32 cellular contexts compared by ENCODE assay signal in genomic region chr13:105821337-105821736, GRCh38.
"Had no signal": no experiment of that assay in that cellular context is flagged by ENCODE, and none has a peak within 500 bp of the region (broad histone marks: within the 10 kb centered on the region; RNA-seq: fewer than 3 reads in every experiment).

No MANE protein-coding gene starts in this region.

- H3K4me1 ChIP-seq: adrenal gland, ascending aorta, body of pancreas, breast epithelium had no signal

- ATAC-seq: activated naive CD4-positive, alpha-beta T cell treated with anti-CD3 and anti-CD28 coated beads, Interleukin-2, amount 50 U/mL, for 72 hours; activated naive CD8-positive, alpha-beta T cell treated with anti-CD3 and anti-CD28 coated beads, Interleukin-2, amount 50 U/mL, for 24 hours; activated T-cell treated with anti-CD3 and anti-CD28 coated beads, Interleukin-2, amount 50 U/mL, for 4 hours; activated T-cell treated with anti-CD3 and anti-CD28 coated beads, Interleukin-2, amount 50 U/mL, for 72 hours; activated T-helper 17 cell treated with anti-CD3 and anti-CD28 coated beads, Interleukin-2, amount 50 U/mL, for 72 hours; body of pancreas had no signal

- DNase-seq: activated effector memory CD4-positive, alpha-beta T cell treated with anti-CD3 and anti-CD28 coated beads, Interleukin-2, amount 50 U/mL, for 16 hours; activated effector memory CD4-positive, alpha-beta T cell treated with Interleukin-2 at 50 U/mL for 16 hours; activated gamma-delta T cell; activated gamma-delta T cell treated with Interleukin-2 at 50 U/mL for 16 hours; activated naive CD4-positive, alpha-beta T cell; activated naive CD4-positive, alpha-beta T cell treated with anti-CD3 and anti-CD28 coated beads for 36 hours; activated naive CD4-positive, alpha-beta T cell treated with anti-CD3 and anti-CD28 coated beads, Interleukin-2, amount 10 ng/mL, durations not matched to agents 7 days and 5 days; activated naive CD4-positive, alpha-beta T cell treated with anti-CD3 and anti-CD28 coated beads, Interleukin-2, amount 50 U/mL, for 16 hours; activated naive CD4-positive, alpha-beta T cell treated with Interleukin-2 at 50 U/mL for 16 hours; activated naive CD8-positive, alpha-beta T cell treated with anti-CD3 and anti-CD28 coated beads for 36 hours; activated naive CD8-positive, alpha-beta T cell treated with anti-CD3 and anti-CD28 coated beads, Interleukin-2, amount 10 ng/mL, durations not matched to agents 7 days and 5 days; activated naive CD8-positive, alpha-beta T cell treated with anti-CD3 and anti-CD28 coated beads, Interleukin-2, amount 50 U/mL, for 24 hours; activated T-cell treated with anti-CD3 and anti-CD28 coated beads, Interleukin-2, amount 50 U/mL, for 1 hour; activated T-cell treated with anti-CD3 and anti-CD28 coated beads, Interleukin-2, amount 50 U/mL, for 24 hours; activated T-cell treated with anti-CD3 and anti-CD28 coated beads, Interleukin-2, amount 50 U/mL, for 4 hours; activated T-cell treated with anti-CD3 and anti-CD28 coated beads, Interleukin-2, amount 50 U/mL, for 48 hours; activated T-cell treated with anti-CD3 and anti-CD28 coated beads, Interleukin-2, amount 50 U/mL, for 72 hours; adrenal gland; amniotic stem cell; amygdala; anterior cingulate cortex; aorta; body of pancreas; brain microvascular endothelial cell; caudate nucleus; central memory CD4-positive, alpha-beta T cell; cerebellar nuclear complex had no signal

- H3K27ac ChIP-seq: adrenal gland, ascending aorta, body of pancreas, brain microvascular endothelial cell, breast epithelium, cardiac muscle cell had no signal

- H3K9me3 ChIP-seq: adrenal gland, ascending aorta, body of pancreas, breast epithelium had no signal

- H3K36me3 ChIP-seq: adrenal gland, ascending aorta, brain microvascular endothelial cell, breast epithelium, cardiac muscle cell had no signal

- H3K27me3 ChIP-seq: adrenal gland, ascending aorta, body of pancreas, brain microvascular endothelial cell, breast epithelium, cardiac muscle cell had no signal

- H3K4me3 ChIP-seq: adrenal gland, ascending aorta, body of pancreas, breast epithelium, cardiac muscle cell had no signal
